ENCODE assay signal across 15 cellular contexts in genomic region chr11:116693206-116694016, GRCh38.
A peak's percentile ranks its signal among the peaks of the same experiment; 100 is the strongest.
DNase-seq lines count a peak whose midpoint lies in the region.
"Had no signal": no experiment of that assay in that cellular context is flagged by ENCODE, and none has a peak within 500 bp of the region (broad histone marks: within the 10 kb centered on the region; RNA-seq: fewer than 3 reads in every experiment).

No MANE protein-coding gene starts in this region.

- DNase-seq in activated T-cell treated with anti-CD3 and anti-CD28 coated beads, Interleukin-2, amount 50 U/mL, for 48 hours, result peak; percentile 8 to 9
- no peak for DNase-seq in activated T-cell treated with anti-CD3 and anti-CD28 coated beads for 4 hours
- peak; percentile 44 for DNase-seq in ecto neural progenitor cell (ENCODE audit: low spot score)
- DNase-seq in mucosa of gallbladder (ENCODE audit: low spot score), result peak; percentile 85
- no peak for DNase-seq in NCI-H510A treated with DMSO at 0.1 percent for 48 hours (lab: John Stamatoyannopoulos, UW)
- DNase-seq in NCI-H1930 (lab: John Stamatoyannopoulos, UW), result no peak
- DNase-seq in NCI-H446 treated with DMSO at 0.1 percent for 48 hours (lab: John Stamatoyannopoulos, UW), result no peak
- DNase-seq in NCI-H82 (lab: John Stamatoyannopoulos, UW), result no peak
- DNase-seq: ACHN; activated CD4-positive, alpha-beta T cell treated with anti-CD3 and anti-CD28 coated beads for 36 hours; activated T-cell treated with anti-CD3 and anti-CD28 coated beads, Interleukin-2, amount 50 U/mL, for 4 hours; effector CD4-positive, alpha-beta T cell; EL; NCI-H2171; posterior cingulate gyrus had no signal

Comparison
In these comparisons a context has a peak if more than half of its experiments do, and no peak if none do; other contexts are left out.
1. DNase-seq: peak in activated T-cell treated with anti-CD3 and anti-CD28 coated beads, Interleukin-2, amount 50 U/mL, for 48 hours (2 of 2), ecto neural progenitor cell (single experiment) and mucosa of gallbladder (single experiment); none in activated T-cell treated with anti-CD3 and anti-CD28 coated beads for 4 hours (single experiment), NCI-H510A treated with DMSO at 0.1 percent for 48 hours (single experiment), NCI-H1930 (0 of 2), NCI-H446 treated with DMSO at 0.1 percent for 48 hours (single experiment) and NCI-H82 (single experiment).